ENCODE assay signal across 13 cellular contexts in genomic region chr5:73901045-73901444, GRCh38.
A peak's percentile ranks its signal among the peaks of the same experiment; 100 is the strongest.
DNase-seq lines count a peak whose midpoint lies in the region; ATAC-seq and TF ChIP-seq lines count a peak whose summit lies in the region.
"Had no signal": no experiment of that assay in that cellular context is flagged by ENCODE, and none has a peak within 500 bp of the region (broad histone marks: within the 10 kb centered on the region; RNA-seq: fewer than 3 reads in every experiment).

No MANE protein-coding gene starts in this region.

- CTCF ChIA-PET in activated CD8-positive, alpha-beta memory T cell treated with anti-CD3 and anti-CD28 coated beads, Interleukin-2, amount 10 ng/mL, durations not matched to agents 7 days and 5 days (lab: Charles Lee) = interaction anchor here (2.4 kb wide), 3 partner anchors 741 to 748 kb away, joined by 11 to 29 read pairs (median 24); partner anchors contain the start of gene ENC1

- H3K4me1 Mint-ChIP-seq in activated CD8-positive, alpha-beta memory T cell treated with anti-CD3 and anti-CD28 coated beads, Interleukin-2, amount 10 ng/mL, durations not matched to agents 7 days and 5 days = peaks cover 18% of the 10 kb centered on the region
- H3K4me1 Mint-ChIP-seq: B cell had no signal

- H3K9me3 Mint-ChIP-seq in activated CD8-positive, alpha-beta memory T cell treated with anti-CD3 and anti-CD28 coated beads, Interleukin-2, amount 10 ng/mL, durations not matched to agents 7 days and 5 days (ENCODE audit: low read depth) = no peaks in the 10 kb centered on the region
- H3K9me3 Mint-ChIP-seq: activated B cell treated with CpG ODN at 0.5 μM for 24 hours; activated T-helper 1 cell treated with anti-CD3 and anti-CD28 coated beads, Interleukin-12 subunit alpha, Interleukin-12 subunit beta, Interleukin-2, Interleukin-4 antibody, amounts not matched to agents 30 ng/mL and 10 ng/mL and 1 ng/mL, durations not matched to agents 14 hours and 24 hours and 36 hours had no signal

- H3K27ac Mint-ChIP-seq in activated CD8-positive, alpha-beta memory T cell treated with anti-CD3 and anti-CD28 coated beads, Interleukin-2, amount 10 ng/mL, durations not matched to agents 7 days and 5 days = no peak overlapping the region
- H3K27ac Mint-ChIP-seq: activated B cell treated with CpG ODN at 0.5 μM for 24 hours; activated T-helper 1 cell treated with anti-CD3 and anti-CD28 coated beads, Interleukin-12 subunit alpha, Interleukin-12 subunit beta, Interleukin-2, Interleukin-4 antibody, amounts not matched to agents 30 ng/mL and 10 ng/mL and 1 ng/mL, durations not matched to agents 14 hours and 24 hours and 36 hours; B cell had no signal

- ATAC-seq in left lobe of liver = peak; percentile 60
- ATAC-seq in activated CD8-positive, alpha-beta memory T cell treated with anti-CD3 and anti-CD28 coated beads, Interleukin-2, amount 10 ng/mL, durations not matched to agents 7 days and 5 days = no peak

- no peak overlapping the region for H3K4me3 ChIP-seq in ACC112 (ENCODE audit: low read depth, low read length)
- H3K4me3 ChIP-seq in cardiac fibroblast (replicated peaks in 1 of 2; ENCODE audit: low read depth in 2 of 2, low read length in 2 of 2) = no peak overlapping the region
- H3K4me3 ChIP-seq: lung, thyroid gland had no signal

- no peaks in the 10 kb centered on the region for H3K36me3 Mint-ChIP-seq in activated CD8-positive, alpha-beta memory T cell treated with anti-CD3 and anti-CD28 coated beads, Interleukin-2, amount 10 ng/mL, durations not matched to agents 7 days and 5 days

- H2AFZ ChIP-seq in ACC112 (ENCODE audit: low read length, unreplicated experiment) = no peak overlapping the region

- H3K4me1 ChIP-seq in ACC112 (ENCODE audit: control insufficient read depth, insufficient read depth, low read length, unreplicated experiment) = peaks cover 13% of the 10 kb centered on the region
- H3K4me1 ChIP-seq: thyroid gland had no signal

- no peak overlapping the region for H3K4me3 Mint-ChIP-seq in activated CD8-positive, alpha-beta memory T cell treated with anti-CD3 and anti-CD28 coated beads, Interleukin-2, amount 10 ng/mL, durations not matched to agents 7 days and 5 days
- H3K4me3 Mint-ChIP-seq: activated B cell treated with CpG ODN at 0.5 μM for 24 hours; activated T-helper 1 cell treated with anti-CD3 and anti-CD28 coated beads, Interleukin-12 subunit alpha, Interleukin-12 subunit beta, Interleukin-2, Interleukin-4 antibody, amounts not matched to agents 30 ng/mL and 10 ng/mL and 1 ng/mL, durations not matched to agents 14 hours and 24 hours and 36 hours; B cell had no signal

- peak overlapping the region; percentile 38; the same call in 1 of the 2 replicates for H3K27ac ChIP-seq in ACC112 (ENCODE audit: low read depth, low read length)
- H3K27ac ChIP-seq: thyroid gland had no signal

- H3K79me2 ChIP-seq in ACC112 (ENCODE audit: control insufficient read depth, insufficient read depth, low read length, unreplicated experiment) = no peaks in the 10 kb centered on the region

- H3K27me3 ChIP-seq in ACC112 (ENCODE audit: insufficient read depth, low read length) = no peaks in the 10 kb centered on the region
- H3K27me3 ChIP-seq: thyroid gland had no signal

- H3K27me3 Mint-ChIP-seq in activated CD8-positive, alpha-beta memory T cell treated with anti-CD3 and anti-CD28 coated beads, Interleukin-2, amount 10 ng/mL, durations not matched to agents 7 days and 5 days = peaks cover 48% of the 10 kb centered on the region

- DNase-seq in LoVo (ENCODE audit: low spot score) = peak; percentile 83
- peak; percentile 81 to 97 for DNase-seq in cardiac fibroblast (ENCODE audit: low read depth in 2 of 2)
- no peak for DNase-seq in left lobe of liver (ENCODE audit: low spot score)
- no peak for DNase-seq in stimulated activated CD4-positive, alpha-beta T cell treated with anti-CD3 and anti-CD28 coated beads, Interleukin-2, amount 100 ng/mL, for 48 hours
- no peak for DNase-seq in NCI-H1694 (lab: John Stamatoyannopoulos, UW)
- no peak for DNase-seq in activated CD8-positive, alpha-beta memory T cell treated with anti-CD3 and anti-CD28 coated beads, Interleukin-2, amount 10 ng/mL, durations not matched to agents 7 days and 5 days
- DNase-seq in GM13976 (ENCODE audit: low spot score) = no peak
- DNase-seq: activated B cell treated with CpG ODN at 0.5 μM for 24 hours, thyroid gland had no signal

- TF ChIP-seq CTCF in cardiac fibroblast (IDR thresholded peaks at IDR 0.05; ENCODE audit: low read depth, low read length) = no peak
- TF ChIP-seq CTCF in GM13976 (IDR thresholded peaks at IDR 0.05; ENCODE audit: borderline replicate concordance, control extremely low read depth, extremely low read depth, insufficient read depth, missing control alignments) = no peak

- H3K36me3 ChIP-seq in ACC112 (ENCODE audit: insufficient read depth, low read length) = peaks cover 10% of the 10 kb centered on the region; the same call in 1 of the 2 replicates
- H3K36me3 ChIP-seq: thyroid gland had no signal

- in situ Hi-C loops in GM13976 (cut with MboI; ENCODE audit: low sequenced_read_pairs, unreplicated experiment) = loop anchor here (5.0 to 25.0 kb wide), 2 partner anchors 746 to 1011 kb away; no protein-coding TSS in a partner anchor

Comparison
In these comparisons a context has a peak if more than half of its experiments do, and no peak if none do; other contexts are left out.
1. DNase-seq: peak in LoVo (single experiment) and cardiac fibroblast (2 of 2); none in left lobe of liver (single experiment), stimulated activated CD4-positive, alpha-beta T cell treated with anti-CD3 and anti-CD28 coated beads, Interleukin-2, amount 100 ng/mL, for 48 hours (0 of 2), NCI-H1694 (single experiment), activated CD8-positive, alpha-beta memory T cell treated with anti-CD3 and anti-CD28 coated beads, Interleukin-2, amount 10 ng/mL, durations not matched to agents 7 days and 5 days (single experiment) and GM13976 (single experiment).